In the genomic region with DNA sequence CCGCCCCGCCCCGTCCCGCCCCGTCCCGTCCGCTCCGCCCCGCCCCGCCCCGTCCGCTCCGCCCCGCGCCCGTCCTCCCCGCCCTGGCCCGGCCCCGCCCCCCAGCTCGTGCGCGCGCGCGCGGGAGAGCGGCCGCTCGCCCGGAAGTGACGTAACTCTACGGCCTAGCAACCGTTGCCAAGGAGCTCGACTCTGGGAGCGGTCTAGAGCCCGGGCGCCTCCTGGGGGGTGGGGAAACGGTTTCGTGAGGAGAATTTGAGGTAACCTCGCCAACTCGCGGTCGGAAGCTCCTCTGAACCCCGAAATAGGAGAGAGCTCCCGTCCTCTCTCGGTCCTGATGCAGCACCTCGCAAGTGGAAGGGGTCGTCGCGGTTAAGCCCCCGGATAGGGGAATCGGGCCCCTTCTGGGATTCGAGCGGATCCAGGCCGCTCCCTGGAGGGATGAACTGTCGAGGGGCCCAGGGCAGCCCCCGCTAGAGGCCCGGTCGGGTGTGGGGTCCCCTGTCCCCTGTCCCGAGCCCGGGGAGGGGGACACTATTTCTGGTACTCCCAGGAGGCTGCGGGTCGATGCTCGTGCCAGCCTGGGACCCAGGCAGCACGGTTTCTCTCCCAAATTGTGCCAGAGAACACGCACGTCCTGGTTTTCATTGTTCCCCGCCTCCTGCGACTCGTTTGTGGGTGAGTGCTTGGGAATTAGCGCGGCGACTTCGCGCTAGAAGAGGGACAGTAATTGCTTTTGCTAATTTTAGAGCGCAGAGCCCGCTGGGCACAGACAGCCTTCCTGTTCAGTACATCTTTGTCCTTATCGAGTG, we compare ENCODE assay signal across 8 cellular contexts. TPM values are rescaled to one million over a fixed set of nuclear protein-coding genes. Genes with fewer than 3 reads are reported as not detected.
DNase-seq lines count a peak whose midpoint lies in the region; ATAC-seq, FAIRE-seq and TF ChIP-seq lines count a peak whose summit lies in the region.

A gene with protein sequence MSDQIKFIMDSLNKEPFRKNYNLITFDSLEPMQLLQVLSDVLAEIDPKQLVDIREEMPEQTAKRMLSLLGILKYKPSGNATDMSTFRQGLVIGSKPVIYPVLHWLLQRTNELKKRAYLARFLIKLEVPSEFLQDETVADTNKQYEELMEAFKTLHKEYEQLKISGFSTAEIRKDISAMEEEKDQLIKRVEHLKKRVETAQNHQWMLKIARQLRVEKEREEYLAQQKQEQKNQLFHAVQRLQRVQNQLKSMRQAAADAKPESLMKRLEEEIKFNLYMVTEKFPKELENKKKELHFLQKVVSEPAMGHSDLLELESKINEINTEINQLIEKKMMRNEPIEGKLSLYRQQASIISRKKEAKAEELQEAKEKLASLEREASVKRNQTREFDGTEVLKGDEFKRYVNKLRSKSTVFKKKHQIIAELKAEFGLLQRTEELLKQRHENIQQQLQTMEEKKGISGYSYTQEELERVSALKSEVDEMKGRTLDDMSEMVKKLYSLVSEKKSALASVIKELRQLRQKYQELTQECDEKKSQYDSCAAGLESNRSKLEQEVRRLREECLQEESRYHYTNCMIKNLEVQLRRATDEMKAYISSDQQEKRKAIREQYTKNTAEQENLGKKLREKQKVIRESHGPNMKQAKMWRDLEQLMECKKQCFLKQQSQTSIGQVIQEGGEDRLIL (plus strand): TSS at position 174 of the 812 bp plus-strand sequence. CDS start 3,024 bp downstream, outside the sequence.

- no peaks in the 10 kb centered on the region for H3K9me3 Mint-ChIP-seq in WTC11

- peaks cover 36% of the 10 kb centered on the region for H3K27me3 Mint-ChIP-seq in WTC11 (ENCODE audit: low read depth)

- CTCF ChIA-PET in WTC11 (lab: Charles Lee), result interaction anchor here (0.6 to 1.7 kb wide), 7 partner anchors 22 to 344 kb away, joined by 3 to 14 read pairs (median 4); a partner anchor contains a TSS

- H3K27ac Mint-ChIP-seq in WTC11, result peak within 1 kb of the TSS; percentile 60; the same call in 1 of the 2 replicates

- H3F3A ChIP-seq in smooth muscle cell (ENCODE audit: low read depth), result no peaks in the 10 kb centered on the region

- H3K27ac ChIP-seq in smooth muscle cell (ENCODE audit: low read depth), result peak within 1 kb of the TSS; percentile 82

- H3K27me3 ChIP-seq in bronchial epithelial cell (ENCODE audit: control insufficient read depth, insufficient read depth, low read length) (no peaks in the 10 kb centered on the region), smooth muscle cell (ENCODE audit: low read depth) (no peaks in the 10 kb centered on the region)

- ATAC-seq in GM18907 (IDR thresholded peaks at IDR 0.05; ENCODE audit: unreplicated experiment) (peak; percentile 85), HG03159 (IDR thresholded peaks at IDR 0.05; ENCODE audit: unreplicated experiment) (peak; percentile 77), WTC11 (peak; percentile 89)

- H3K4me3 Mint-ChIP-seq in WTC11, result peak within 1 kb of the TSS; percentile 90

- H2AFZ ChIP-seq in smooth muscle cell (ENCODE audit: low read depth), result peak within 1 kb of the TSS; percentile 93

- peak within 1 kb of the TSS; percentile 81 for H3K4me2 ChIP-seq in smooth muscle cell

- no peaks in the 10 kb centered on the region for H4K20me1 ChIP-seq in smooth muscle cell (ENCODE audit: low read depth)

- H3K9me3 ChIP-seq in smooth muscle cell (replicated peaks; ENCODE audit: low read depth), result no peaks in the 10 kb centered on the region

- 1% methylated on average over 46 of the region's 78 CpGs for WGBS in smooth muscle cell (ENCODE audit: low lambda C conversion rate)

- H3K9ac ChIP-seq in smooth muscle cell (ENCODE audit: low read depth), result peak within 1 kb of the TSS; percentile 98

- H3K79me2 ChIP-seq in smooth muscle cell (ENCODE audit: low read depth), result peaks cover 8% of the 10 kb centered on the region

- no peaks in the 10 kb centered on the region for H3K36me3 Mint-ChIP-seq in WTC11

- peak; percentile 91 for DNase-seq in 8988T
- DNase-seq in NCI-H2227 (lab: John Stamatoyannopoulos, UW; ENCODE audit: unreplicated experiment), result peak; percentile 97
- peak; percentile 94 for DNase-seq in WTC11 (ENCODE audit: low spot score)
- peak; percentile 77 for DNase-seq in bronchial epithelial cell (ENCODE audit: low read depth)
- DNase-seq in iPS-NIHi7 (ENCODE audit: extremely low spot score), result peak; percentile 98
- DNase-seq in smooth muscle cell (lab: John Stamatoyannopoulos, UW; ENCODE audit: unreplicated experiment), result peak; percentile 93

- H3K4me1 ChIP-seq in smooth muscle cell (ENCODE audit: low read depth), result peaks cover 3% of the 10 kb centered on the region

- H3K36me3 ChIP-seq in bronchial epithelial cell (ENCODE audit: control insufficient read depth, insufficient read depth, low read length) (no peaks in the 10 kb centered on the region), smooth muscle cell (ENCODE audit: low read depth) (peaks cover 5% of the 10 kb centered on the region)

- POLR2A ChIA-PET in WTC11 (lab: Charles Lee), result no interaction called here

- peak within 1 kb of the TSS; percentile 96 for H3K4me3 ChIP-seq in bronchial epithelial cell (ENCODE audit: low read depth, low read length)
- H3K4me3 ChIP-seq in smooth muscle cell, result peak within 1 kb of the TSS; percentile 78

- H3K4me1 Mint-ChIP-seq in WTC11, result peaks cover 24% of the 10 kb centered on the region

- TF ChIP-seq CTCF in WTC11 (IDR thresholded peaks at IDR 0.05) (no peak), bronchial epithelial cell (IDR thresholded peaks at IDR 0.05; ENCODE audit: insufficient read depth, low read length, severe bottlenecking) (no peak), smooth muscle cell (IDR thresholded peaks at IDR 0.05; ENCODE audit: borderline replicate concordance, insufficient read depth, poor library complexity, severe bottlenecking) (no peak)

- FAIRE-seq in bronchial epithelial cell (lab: Jason Lieb, UNC), result no peak

TF ChIP-seq in WTC11, 78 proteins besides CTCF, POLR2A, EP300 and RAD21 (continues in another document):
- TF ChIP-seq, protein P1, sequence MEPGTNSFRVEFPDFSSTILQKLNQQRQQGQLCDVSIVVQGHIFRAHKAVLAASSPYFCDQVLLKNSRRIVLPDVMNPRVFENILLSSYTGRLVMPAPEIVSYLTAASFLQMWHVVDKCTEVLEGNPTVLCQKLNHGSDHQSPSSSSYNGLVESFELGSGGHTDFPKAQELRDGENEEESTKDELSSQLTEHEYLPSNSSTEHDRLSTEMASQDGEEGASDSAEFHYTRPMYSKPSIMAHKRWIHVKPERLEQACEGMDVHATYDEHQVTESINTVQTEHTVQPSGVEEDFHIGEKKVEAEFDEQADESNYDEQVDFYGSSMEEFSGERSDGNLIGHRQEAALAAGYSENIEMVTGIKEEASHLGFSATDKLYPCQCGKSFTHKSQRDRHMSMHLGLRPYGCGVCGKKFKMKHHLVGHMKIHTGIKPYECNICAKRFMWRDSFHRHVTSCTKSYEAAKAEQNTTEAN (CRISPR knock-in tag; IDR thresholded peaks at IDR 0.05), result no peak
- TF ChIP-seq FOXP1 (CRISPR knock-in tag; IDR thresholded peaks at IDR 0.05; ENCODE audit: borderline replicate concordance), result 0 out of 2 replicates have a peak, but pooled peaks have one; percentile 31
- TF ChIP-seq, protein P2, sequence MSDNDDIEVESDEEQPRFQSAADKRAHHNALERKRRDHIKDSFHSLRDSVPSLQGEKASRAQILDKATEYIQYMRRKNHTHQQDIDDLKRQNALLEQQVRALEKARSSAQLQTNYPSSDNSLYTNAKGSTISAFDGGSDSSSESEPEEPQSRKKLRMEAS (CRISPR knock-in tag; IDR thresholded peaks at IDR 0.05), result no peak; the same call in 1 of the 2 replicates
- TF ChIP-seq, protein P3, sequence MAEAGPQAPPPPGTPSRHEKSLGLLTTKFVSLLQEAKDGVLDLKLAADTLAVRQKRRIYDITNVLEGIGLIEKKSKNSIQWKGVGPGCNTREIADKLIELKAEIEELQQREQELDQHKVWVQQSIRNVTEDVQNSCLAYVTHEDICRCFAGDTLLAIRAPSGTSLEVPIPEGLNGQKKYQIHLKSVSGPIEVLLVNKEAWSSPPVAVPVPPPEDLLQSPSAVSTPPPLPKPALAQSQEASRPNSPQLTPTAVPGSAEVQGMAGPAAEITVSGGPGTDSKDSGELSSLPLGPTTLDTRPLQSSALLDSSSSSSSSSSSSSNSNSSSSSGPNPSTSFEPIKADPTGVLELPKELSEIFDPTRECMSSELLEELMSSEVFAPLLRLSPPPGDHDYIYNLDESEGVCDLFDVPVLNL (CRISPR knock-in tag; IDR thresholded peaks at IDR 0.05; ENCODE audit: borderline replicate concordance, low read depth), result no peak
- TF ChIP-seq, protein P4, sequence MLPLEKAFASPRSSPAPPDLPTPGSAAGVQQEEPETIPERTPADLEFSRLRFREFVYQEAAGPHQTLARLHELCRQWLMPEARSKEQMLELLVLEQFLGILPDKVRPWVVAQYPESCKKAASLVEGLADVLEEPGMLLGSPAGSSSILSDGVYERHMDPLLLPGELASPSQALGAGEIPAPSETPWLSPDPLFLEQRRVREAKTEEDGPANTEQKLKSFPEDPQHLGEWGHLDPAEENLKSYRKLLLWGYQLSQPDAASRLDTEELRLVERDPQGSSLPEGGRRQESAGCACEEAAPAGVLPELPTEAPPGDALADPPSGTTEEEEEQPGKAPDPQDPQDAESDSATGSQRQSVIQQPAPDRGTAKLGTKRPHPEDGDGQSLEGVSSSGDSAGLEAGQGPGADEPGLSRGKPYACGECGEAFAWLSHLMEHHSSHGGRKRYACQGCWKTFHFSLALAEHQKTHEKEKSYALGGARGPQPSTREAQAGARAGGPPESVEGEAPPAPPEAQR (CRISPR knock-in tag; IDR thresholded peaks at IDR 0.05), result no peak
- TF ChIP-seq, protein P5, sequence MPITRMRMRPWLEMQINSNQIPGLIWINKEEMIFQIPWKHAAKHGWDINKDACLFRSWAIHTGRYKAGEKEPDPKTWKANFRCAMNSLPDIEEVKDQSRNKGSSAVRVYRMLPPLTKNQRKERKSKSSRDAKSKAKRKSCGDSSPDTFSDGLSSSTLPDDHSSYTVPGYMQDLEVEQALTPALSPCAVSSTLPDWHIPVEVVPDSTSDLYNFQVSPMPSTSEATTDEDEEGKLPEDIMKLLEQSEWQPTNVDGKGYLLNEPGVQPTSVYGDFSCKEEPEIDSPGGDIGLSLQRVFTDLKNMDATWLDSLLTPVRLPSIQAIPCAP (CRISPR knock-in tag; IDR thresholded peaks at IDR 0.05), result no peak
- TF ChIP-seq ZNF138 (CRISPR knock-in tag; conservative IDR thresholded peaks at IDR 0.05), result no peak
- peak; percentile 14; the same call in 1 of the 2 replicates for TF ChIP-seq GABPB1 (CRISPR knock-in tag; IDR thresholded peaks at IDR 0.05)
- no peak for TF ChIP-seq TEAD1 (CRISPR knock-in tag; IDR thresholded peaks at IDR 0.05)
- TF ChIP-seq ZNF671 (CRISPR knock-in tag; IDR thresholded peaks at IDR 0.05), result no peak
- TF ChIP-seq, protein P6, sequence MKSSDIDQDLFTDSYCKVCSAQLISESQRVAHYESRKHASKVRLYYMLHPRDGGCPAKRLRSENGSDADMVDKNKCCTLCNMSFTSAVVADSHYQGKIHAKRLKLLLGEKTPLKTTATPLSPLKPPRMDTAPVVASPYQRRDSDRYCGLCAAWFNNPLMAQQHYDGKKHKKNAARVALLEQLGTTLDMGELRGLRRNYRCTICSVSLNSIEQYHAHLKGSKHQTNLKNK (CRISPR knock-in tag; IDR thresholded peaks at IDR 0.05), result no peak
- TF ChIP-seq CREM (CRISPR knock-in tag; IDR thresholded peaks at IDR 0.05), result peak; percentile 69; the same call in 1 of the 2 replicates

RNA-seq across cellular contexts. Expression of the gene that starts here (rescaled TPM):
- total RNA-seq in WTC11 (2021), result 9.3 to 10.5 TPM (median 10.4 TPM) in 3 replicates
- 5.8 and 9.5 TPM in 2 replicates for total RNA-seq in bronchial epithelial cell
- 11.0 and 14.7 TPM in 2 replicates for total RNA-seq in smooth muscle cell
- polyA plus RNA-seq in smooth muscle cell, result 8.0 and 9.1 TPM in 2 replicates

Comparison
In these comparisons a context has a peak if more than half of its experiments do, and no peak if none do; other contexts are left out.
1. Peak in every context shown above with its lines: DNase-seq, ATAC-seq, H3K4me3 ChIP-seq and H3K27ac ChIP-seq.